ENCODE assay signal across 16 cellular contexts in genomic region chr7:55486172-55486550, GRCh38.
DNase-seq lines count a peak whose midpoint lies in the region; ATAC-seq and TF ChIP-seq lines count a peak whose summit lies in the region.
"Had no signal": no experiment of that assay in that cellular context is flagged by ENCODE, and none has a peak within 500 bp of the region (broad histone marks: within the 10 kb centered on the region; RNA-seq: fewer than 3 reads in every experiment).

No MANE protein-coding gene starts in this region.

- H3K79me2 ChIP-seq in mammary epithelial cell (ENCODE audit: insufficient read depth, low read length) = peaks cover 3% of the 10 kb centered on the region

- H3K36me3 Mint-ChIP-seq in MCF 10A (ENCODE audit: insufficient read depth, unreplicated experiment) (peaks cover 27% of the 10 kb centered on the region), T-helper 17 cell (ENCODE audit: low read depth) (peaks cover 18% of the 10 kb centered on the region), nephron (ENCODE audit: low read depth) (peaks cover 12% of the 10 kb centered on the region)

- no peaks in the 10 kb centered on the region for H3K27me3 Mint-ChIP-seq in MCF 10A (ENCODE audit: insufficient read depth, unreplicated experiment)
- no peaks in the 10 kb centered on the region for H3K27me3 Mint-ChIP-seq in T-helper 17 cell
- H3K27me3 Mint-ChIP-seq in nephron (ENCODE audit: low read depth) = no peaks in the 10 kb centered on the region

- no peak overlapping the region for H3K9ac ChIP-seq in mammary epithelial cell (ENCODE audit: insufficient read depth, low read length)
- H3K9ac ChIP-seq: BLaER1, KMS-11 had no signal

- H3K27ac ChIP-seq in mammary epithelial cell (ENCODE audit: insufficient read depth, low read depth, low read length) = no peak overlapping the region
- H3K27ac ChIP-seq: BLaER1, KMS-11 had no signal

- dilution Hi-C loops in mammary epithelial cell (cut with HindIII; ENCODE audit: low sequenced_read_pairs) = no loop called here

- H3K9me3 ChIP-seq in mammary epithelial cell (replicated peaks; ENCODE audit: insufficient read depth, low read length) (no peaks in the 10 kb centered on the region), T-helper 17 cell (ENCODE audit: control insufficient read depth, low read length, poor library complexity, severe bottlenecking) (no peaks in the 10 kb centered on the region)
- H3K9me3 ChIP-seq: BLaER1 had no signal

- H3K36me3 ChIP-seq in mammary epithelial cell (ENCODE audit: insufficient read depth, low read length) = peaks cover 2% of the 10 kb centered on the region

- H3K27ac Mint-ChIP-seq in MCF 10A (ENCODE audit: low read depth, unreplicated experiment) = peak overlapping the region; percentile 57
- peak overlapping the region; percentile 72 for H3K27ac Mint-ChIP-seq in T-helper 17 cell
- H3K27ac Mint-ChIP-seq in nephron = peak overlapping the region; percentile 73 to 94 (median 94)

- TF ChIP-seq CTCF in MCF 10A (IDR thresholded peaks at IDR 0.05; ENCODE audit: unreplicated experiment) (no peak), mammary epithelial cell (conservative IDR thresholded peaks at IDR 0.05 in 1 of 2, IDR thresholded peaks at IDR 0.05 in 1 of 2; ENCODE audit: extremely low read depth in 1 of 2, insufficient read depth in 1 of 2, low read depth in 1 of 2, low read length in 2 of 2) (no peak), nephron (IDR thresholded peaks at IDR 0.05; ENCODE audit: unreplicated experiment in 3 of 3) (no peak)

- H3K4me2 ChIP-seq in mammary epithelial cell (ENCODE audit: insufficient read depth, low read depth, low read length) = no peak overlapping the region
- H3K4me2 ChIP-seq: BLaER1, KMS-11 had no signal

- intact Hi-C loops in MCF 10A (cut with micrococcal nuclease) = no loop called here
- intact Hi-C loops in mammary epithelial cell (cut with micrococcal nuclease) = no loop called here

- CTCF ChIA-PET in MCF 10A (lab: Yijun Ruan, JAX) (no interaction called here), mammary epithelial cell (lab: Charles Lee; ENCODE audit: low non-redundant PET) (no interaction called here)

- H3K4me1 Mint-ChIP-seq in MCF 10A (ENCODE audit: insufficient read depth, unreplicated experiment) (no peaks in the 10 kb centered on the region), T-helper 17 cell (peaks cover 56% of the 10 kb centered on the region), nephron (peaks cover 56% of the 10 kb centered on the region)

- no peak overlapping the region for H3K4me3 ChIP-seq in mammary epithelial cell (replicated peaks in 1 of 3; ENCODE audit: insufficient read depth in 1 of 3, low read depth in 2 of 3, low read length in 3 of 3)
- H3K4me3 ChIP-seq: BLaER1 had no signal

- ATAC-seq in T-helper 17 cell = no peak
- ATAC-seq: Panc1 had no signal

- H3K27me3 ChIP-seq in mammary epithelial cell (ENCODE audit: insufficient read depth, low read length) = no peaks in the 10 kb centered on the region
- H3K27me3 ChIP-seq: BLaER1 had no signal

- POLR2A ChIA-PET in MCF 10A (lab: Yijun Ruan, JAX) = interaction anchor here (0.7 kb wide), 1 partner anchor 48 kb away, joined by 3 read pairs; no protein-coding TSS in a partner anchor

- no peaks in the 10 kb centered on the region for H4K20me1 ChIP-seq in mammary epithelial cell (ENCODE audit: insufficient read depth, low read length)

- in situ Hi-C loops in mammary epithelial cell (cut with MboI; ENCODE audit: low sequenced_read_pairs in 2 of 2) = no loop called here

- no TSS peak for BruUV-seq in MCF 10A (replicated peaks; lab: Mats Ljungman, UMichigan)
- no TSS peak for BruUV-seq in mammary epithelial cell (replicated peaks; lab: Mats Ljungman, UMichigan)

- DNase-seq in MCF 10A (ENCODE audit: unreplicated experiment) (no peak), mammary epithelial cell (no peak), T-helper 17 cell (no peak), GM03348 (ENCODE audit: low spot score) (no peak), DMS79 treated with DMSO at 0.1 percent for 48 hours (lab: John Stamatoyannopoulos, UW) (no peak), DMS 273 treated with DMSO at 0.1 percent for 48 hours (lab: John Stamatoyannopoulos, UW) (no peak)
- DNase-seq: NCI-H1105, NCI-H2081, NCI-H2171, NCI-H345, NCI-H524, NCI-H82 had no signal

- H3K4me3 Mint-ChIP-seq in MCF 10A (ENCODE audit: unreplicated experiment) = no peak overlapping the region
- no peak overlapping the region for H3K4me3 Mint-ChIP-seq in T-helper 17 cell
- H3K4me3 Mint-ChIP-seq in nephron = no peak overlapping the region

- H2AFZ ChIP-seq in mammary epithelial cell (ENCODE audit: low read depth, low read length) = no peak overlapping the region

- 89% methylated on average over 3 of the region's 4 CpGs for WGBS in mammary epithelial cell (ENCODE audit: low coverage, missing lambda C conversion rate)

- no peaks in the 10 kb centered on the region for H3K4me1 ChIP-seq in mammary epithelial cell (ENCODE audit: insufficient read depth, low read length)

- H3K9me3 Mint-ChIP-seq in MCF 10A (ENCODE audit: unreplicated experiment) (no peaks in the 10 kb centered on the region), nephron (no peaks in the 10 kb centered on the region)
